11 cellular contexts compared by ENCODE assay signal in genomic region chr12:110107369-110108281, GRCh38. TPM values are rescaled to one million over a fixed set of nuclear protein-coding genes. Genes with fewer than 3 reads are reported as not detected.
DNase-seq lines count a peak whose midpoint lies in the region; ATAC-seq and TF ChIP-seq lines count a peak whose summit lies in the region.
"Had no signal": no experiment of that assay in that cellular context is flagged by ENCODE, and none has a peak within 500 bp of the region (broad histone marks: within the 10 kb centered on the region; RNA-seq: fewer than 3 reads in every experiment).

No MANE protein-coding gene starts in this region.

- H3K27me3 ChIP-seq in right lobe of liver (no peaks in the 10 kb centered on the region), transverse colon (no peaks in the 10 kb centered on the region)
- no peaks in the 10 kb centered on the region for H3K27me3 ChIP-seq in naive thymus-derived CD4-positive, alpha-beta T cell (ENCODE audit: control insufficient read depth in 2 of 2, insufficient read depth in 2 of 2, low read length in 2 of 2)

- intact Hi-C loops in right lobe of liver (cut with DNase I), result loop anchor here in 1 of 2 donors (10.0 kb wide), 1 partner anchor 177 kb away; the partner anchor contains the start of gene ATP2A2
- intact Hi-C loops in transverse colon (cut with DNase I; ENCODE audit: low total_unique reads), result no loop called here
- intact Hi-C loops in naive thymus-derived CD4-positive, alpha-beta T cell (cut with micrococcal nuclease), result no loop called here

- in situ Hi-C loops in transverse colon (cut with MboI; ENCODE audit: low pct_ligation_motif_present in 1 of 4, low pct_unique_long_range_greater_than_20kb in 1 of 4, low sequenced_read_pairs in 3 of 4), result loop anchor here in 2 of 4 donors (10.0 kb wide), 1 partner anchor 317 kb away; no protein-coding TSS in a partner anchor

- peaks cover 49% of the 10 kb centered on the region for H3K4me1 Mint-ChIP-seq in chondrocyte (ENCODE audit: low read depth)
- H3K4me1 Mint-ChIP-seq in activated CD8-positive, alpha-beta T cell treated with anti-CD3 and anti-CD28 coated beads, Interleukin-2, amount 10 ng/mL, durations not matched to agents 7 days and 5 days (ENCODE audit: low read depth), result no peaks in the 10 kb centered on the region
- peaks cover 0 to 2% (median 0%) of the 10 kb centered on the region in 7 donors for H3K4me1 Mint-ChIP-seq in naive thymus-derived CD4-positive, alpha-beta T cell

- no peak for TF ChIP-seq EP300 in transverse colon (IDR thresholded peaks at IDR 0.05; ENCODE audit: low read depth)

- peaks cover 3% of the 10 kb centered on the region for H3K9me3 Mint-ChIP-seq in chondrocyte (ENCODE audit: low read depth)
- H3K9me3 Mint-ChIP-seq in activated CD8-positive, alpha-beta T cell treated with anti-CD3 and anti-CD28 coated beads, Interleukin-2, amount 10 ng/mL, durations not matched to agents 7 days and 5 days (ENCODE audit: insufficient read depth), result no peaks in the 10 kb centered on the region
- no peaks in the 10 kb centered on the region for H3K9me3 Mint-ChIP-seq in naive thymus-derived CD4-positive, alpha-beta T cell
- H3K9me3 Mint-ChIP-seq: effector memory CD8-positive, alpha-beta T cell had no signal

- ATAC-seq in right lobe of liver (peak in 1 of 4 donors; percentile 12), GM18498 (IDR thresholded peaks at IDR 0.05; ENCODE audit: unreplicated experiment) (no peak)
- ATAC-seq in activated CD8-positive, alpha-beta T cell treated with anti-CD3 and anti-CD28 coated beads, Interleukin-2, amount 10 ng/mL, durations not matched to agents 7 days and 5 days, result no peak
- no peak for ATAC-seq in naive thymus-derived CD4-positive, alpha-beta T cell
- ATAC-seq: effector memory CD8-positive, alpha-beta T cell had no signal

- TF ChIP-seq POLR2A in right lobe of liver (IDR thresholded peaks at IDR 0.05), result no peak
- TF ChIP-seq POLR2A in transverse colon (IDR thresholded peaks at IDR 0.05), result no peak

- POLR2A ChIA-PET in activated CD8-positive, alpha-beta T cell treated with anti-CD3 and anti-CD28 coated beads, Interleukin-2, amount 10 ng/mL, durations not matched to agents 7 days and 5 days (lab: Charles Lee), result no interaction called here
- POLR2A ChIA-PET in naive thymus-derived CD4-positive, alpha-beta T cell (lab: Charles Lee), result no interaction called here

- no peaks in the 10 kb centered on the region for H3K36me3 Mint-ChIP-seq in chondrocyte (ENCODE audit: low read depth)
- no peaks in the 10 kb centered on the region for H3K36me3 Mint-ChIP-seq in activated CD8-positive, alpha-beta T cell treated with anti-CD3 and anti-CD28 coated beads, Interleukin-2, amount 10 ng/mL, durations not matched to agents 7 days and 5 days (ENCODE audit: low read depth)
- H3K36me3 Mint-ChIP-seq in naive thymus-derived CD4-positive, alpha-beta T cell, result no peaks in the 10 kb centered on the region

- 59% methylated on average over 8 of the region's 14 CpGs for WGBS in right lobe of liver (ENCODE audit: insufficient coverage, low coverage, low lambda C conversion rate, missing lambda C conversion rate)
- 73 to 80% methylated on average over 6 to 14 of the region's 14 CpGs for WGBS in transverse colon (ENCODE audit: low coverage in 1 of 2), 2 donors

- H3K4me3 Mint-ChIP-seq in chondrocyte (ENCODE audit: unreplicated experiment), result peak overlapping the region; percentile 23
- no peak overlapping the region for H3K4me3 Mint-ChIP-seq in activated CD8-positive, alpha-beta T cell treated with anti-CD3 and anti-CD28 coated beads, Interleukin-2, amount 10 ng/mL, durations not matched to agents 7 days and 5 days
- H3K4me3 Mint-ChIP-seq in naive thymus-derived CD4-positive, alpha-beta T cell, result no peak overlapping the region
- H3K4me3 Mint-ChIP-seq: effector memory CD8-positive, alpha-beta T cell had no signal

- H3K27me3 Mint-ChIP-seq in chondrocyte (ENCODE audit: low read depth), result no peaks in the 10 kb centered on the region
- peaks cover 14% of the 10 kb centered on the region for H3K27me3 Mint-ChIP-seq in activated CD8-positive, alpha-beta T cell treated with anti-CD3 and anti-CD28 coated beads, Interleukin-2, amount 10 ng/mL, durations not matched to agents 7 days and 5 days (ENCODE audit: low read depth)
- H3K27me3 Mint-ChIP-seq in naive thymus-derived CD4-positive, alpha-beta T cell, result peaks cover 0 to 11% (median 0%) of the 10 kb centered on the region in 5 donors

- H3K9me3 ChIP-seq in right lobe of liver (no peaks in the 10 kb centered on the region), transverse colon (no peaks in the 10 kb centered on the region)
- H3K9me3 ChIP-seq in naive thymus-derived CD4-positive, alpha-beta T cell (ENCODE audit: control insufficient read depth in 2 of 3, low read length in 3 of 3), result no peaks in the 10 kb centered on the region

- CTCF ChIA-PET in activated CD8-positive, alpha-beta T cell treated with anti-CD3 and anti-CD28 coated beads, Interleukin-2, amount 10 ng/mL, durations not matched to agents 7 days and 5 days (lab: Charles Lee), result interaction anchor here (1.0 kb wide), 1 partner anchor 324 kb away, joined by 3 read pairs; no protein-coding TSS in a partner anchor
- CTCF ChIA-PET in naive thymus-derived CD4-positive, alpha-beta T cell (lab: Charles Lee), result no interaction called here

- H3K36me3 ChIP-seq in right lobe of liver, result no peaks in the 10 kb centered on the region
- no peaks in the 10 kb centered on the region for H3K36me3 ChIP-seq in transverse colon
- no peaks in the 10 kb centered on the region for H3K36me3 ChIP-seq in naive thymus-derived CD4-positive, alpha-beta T cell (ENCODE audit: control insufficient read depth in 2 of 3, insufficient read depth in 3 of 3, low read length in 3 of 3)

- H3K27ac Mint-ChIP-seq in chondrocyte (ENCODE audit: unreplicated experiment), result peak overlapping the region; percentile 92
- no peak overlapping the region for H3K27ac Mint-ChIP-seq in activated CD8-positive, alpha-beta T cell treated with anti-CD3 and anti-CD28 coated beads, Interleukin-2, amount 10 ng/mL, durations not matched to agents 7 days and 5 days
- H3K27ac Mint-ChIP-seq in naive thymus-derived CD4-positive, alpha-beta T cell, result no peak overlapping the region

- peaks cover 0 to 62% (median 23%) of the 10 kb centered on the region in 4 donors for H3K4me1 ChIP-seq in right lobe of liver
- peaks cover 4 to 18% (median 9%) of the 10 kb centered on the region in 4 donors for H3K4me1 ChIP-seq in transverse colon
- no peaks in the 10 kb centered on the region for H3K4me1 ChIP-seq in naive thymus-derived CD4-positive, alpha-beta T cell (ENCODE audit: control insufficient read depth in 2 of 2, insufficient read depth in 2 of 2, low read length in 2 of 2)

- peak; percentile 70 for DNase-seq in HT1080 (ENCODE audit: low read depth)
- DNase-seq in chondrocyte (ENCODE audit: low spot score), result no peak
- peak in 1 of 3 donors; percentile 30 for DNase-seq in right lobe of liver
- peak; percentile 19 for DNase-seq in transverse colon
- no peak for DNase-seq in activated CD8-positive, alpha-beta T cell treated with anti-CD3 and anti-CD28 coated beads, Interleukin-2, amount 10 ng/mL, durations not matched to agents 7 days and 5 days
- no peak for DNase-seq in NCI-H2029 treated with DMSO at 0.1 percent for 48 hours (lab: John Stamatoyannopoulos, UW)
- no peak for DNase-seq in naive thymus-derived CD4-positive, alpha-beta T cell
- DNase-seq: effector memory CD8-positive, alpha-beta T cell; NCI-H446 treated with DMSO at 0.1 percent for 48 hours; occipital lobe had no signal

- peak overlapping the region; percentile 86 to 99 (median 99) for H3K27ac ChIP-seq in right lobe of liver
- peak overlapping the region; percentile 64 to 90 (median 83) for H3K27ac ChIP-seq in transverse colon
- H3K27ac ChIP-seq in naive thymus-derived CD4-positive, alpha-beta T cell (ENCODE audit: low read depth, low read length), result no peak overlapping the region

- no peak for TF ChIP-seq CTCF in chondrocyte (IDR thresholded peaks at IDR 0.05)
- TF ChIP-seq CTCF in right lobe of liver (IDR thresholded peaks at IDR 0.05), result no peak
- TF ChIP-seq CTCF in transverse colon (IDR thresholded peaks at IDR 0.05), result no peak

- H3K4me3 ChIP-seq in right lobe of liver (no peak overlapping the region), transverse colon (no peak overlapping the region)
- no peak overlapping the region for H3K4me3 ChIP-seq in naive thymus-derived CD4-positive, alpha-beta T cell (ENCODE audit: low read length)

RNA-seq across cellular contexts. Expression of gene IFT81, which starts 16.5 kb away (rescaled TPM):
- 4.4 and 4.9 TPM in 2 replicates for total RNA-seq in HT1080 (2014; rRNA removed; shearing (Covaris generic))
- 9.0 and 11.7 TPM in 2 replicates for polyA plus RNA-seq in HT1080 (2015; cell fraction: cytosol; rRNA removed)
- 17.1 and 20.0 TPM in 2 replicates for polyA plus RNA-seq in HT1080 (2015; cell fraction: nucleus; rRNA removed)
- total RNA-seq in chondrocyte (8.6 to 10.9 TPM (median 8.9 TPM) in 3 replicates), right lobe of liver (1 to 10 TPM; 1.3 to 5.1 (median 2.5) TPM), transverse colon (10 to 100 TPM in 1 of 4 donors, 1 to 10 TPM in 3; 2.6 to 14.8 (median 6.4) TPM)
- total RNA-seq in activated CD8-positive, alpha-beta T cell treated with anti-CD3 and anti-CD28 coated beads, Interleukin-2, amount 10 ng/mL, durations not matched to agents 7 days and 5 days, result 1 to 10 TPM; 1.5 to 2.1 TPM
- total RNA-seq in naive thymus-derived CD4-positive, alpha-beta T cell, result 1 to 10 TPM in 4 of 5 experiments, under 1 TPM in 1; 0.66 to 1.3 (median 1.3) TPM
- under 1 TPM; 0.72 to 0.99 TPM for polyA plus RNA-seq in naive thymus-derived CD4-positive, alpha-beta T cell

RNA-seq across cellular contexts. Expression of gene C12orf76, which starts 59.3 kb away (rescaled TPM):
- total RNA-seq in HT1080 (2014; rRNA removed; shearing (Covaris generic)), result 5.5 and 10.7 TPM in 2 replicates
- polyA plus RNA-seq in HT1080 (2015; cell fraction: cytosol; rRNA removed), result 20.7 and 22.2 TPM in 2 replicates
- polyA plus RNA-seq in HT1080 (2015; cell fraction: nucleus; rRNA removed), result 18.3 and 22.7 TPM in 2 replicates
- total RNA-seq in chondrocyte (7.2 to 9.9 TPM (median 8.2 TPM) in 3 replicates), right lobe of liver (10 to 100 TPM in 1 of 6 experiments, 1 to 10 TPM in 5; 3.0 to 10.1 (median 6.4) TPM), transverse colon (10 to 100 TPM in 2 of 4 donors, 1 to 10 TPM in 1, not detected in 1; 9.3 to 11.0 (median 10.1) TPM)
- 10 to 100 TPM; 15.5 to 16.2 TPM for total RNA-seq in activated CD8-positive, alpha-beta T cell treated with anti-CD3 and anti-CD28 coated beads, Interleukin-2, amount 10 ng/mL, durations not matched to agents 7 days and 5 days
- 10 to 100 TPM; 14.6 to 28.7 (median 27.8) TPM for total RNA-seq in naive thymus-derived CD4-positive, alpha-beta T cell
- polyA plus RNA-seq in naive thymus-derived CD4-positive, alpha-beta T cell, result 10 to 100 TPM; 14.3 to 21.0 TPM

Comparison
In these comparisons a context has a peak if more than half of its experiments do, and no peak if none do; other contexts are left out.
1. DNase-seq: peak in HT1080 (single experiment) and transverse colon (single experiment); none in chondrocyte (single experiment), activated CD8-positive, alpha-beta T cell treated with anti-CD3 and anti-CD28 coated beads, Interleukin-2, amount 10 ng/mL, durations not matched to agents 7 days and 5 days (single experiment), NCI-H2029 treated with DMSO at 0.1 percent for 48 hours (single experiment) and naive thymus-derived CD4-positive, alpha-beta T cell (0 of 9).